ENCODE assay signal across 23 cellular contexts in genomic region chr14:94450722-94451090, GRCh38. TPM values are rescaled to one million over a fixed set of nuclear protein-coding genes. Genes with fewer than 3 reads are reported as not detected.
DNase-seq lines count a peak whose midpoint lies in the region; ATAC-seq and TF ChIP-seq lines count a peak whose summit lies in the region.
"Had no signal": no experiment of that assay in that cellular context is flagged by ENCODE, and none has a peak within 500 bp of the region (broad histone marks: within the 10 kb centered on the region; RNA-seq: fewer than 3 reads in every experiment).

No MANE protein-coding gene starts in this region.

- H3K4me3 ChIP-seq in iPS-20b (ENCODE audit: low read length) (peak overlapping the region; percentile 39), neuronal stem cell (ENCODE audit: low read length in 2 of 2) (no peak overlapping the region)
- H3K4me3 ChIP-seq: BLaER1 treated with 17β-estradiol and CSF1 and Interleukin-3, amounts not matched to agents 10 nM and 100 nM; GM12878 had no signal

- H2BK12ac ChIP-seq in H9 (ENCODE audit: insufficient read length, low read depth, low read length): no peak overlapping the region
- no peak overlapping the region for H2BK12ac ChIP-seq in neuronal stem cell (ENCODE audit: low read length)

- H3K27ac Mint-ChIP-seq in H9: peak overlapping the region in 2 of 3 experiments; percentile 6 to 34; a peak in 3 of 7 replicates
- peak overlapping the region; percentile 65 for H3K27ac Mint-ChIP-seq in WTC11
- no peak overlapping the region for H3K27ac Mint-ChIP-seq in activated CD4-positive, alpha-beta T cell treated with anti-CD3 and anti-CD28 coated beads, Interleukin-2, amount 10 ng/mL, durations not matched to agents 24 days and 14 days
- H3K27ac Mint-ChIP-seq: CD4-positive, alpha-beta memory T cell had no signal

- no peak overlapping the region for H3K27ac ChIP-seq in H9 (ENCODE audit: insufficient read length, low read depth, low read length)
- peak overlapping the region; percentile 55 for H3K27ac ChIP-seq in iPS-20b (ENCODE audit: low read length)
- no peak overlapping the region for H3K27ac ChIP-seq in neuronal stem cell (replicated peaks; ENCODE audit: low read length)
- H3K27ac ChIP-seq: BLaER1 treated with 17β-estradiol and CSF1 and Interleukin-3, amounts not matched to agents 10 nM and 100 nM had no signal

- no peak for TF ChIP-seq CTCF in H9 (conservative IDR thresholded peaks at IDR 0.05)
- TF ChIP-seq CTCF in WTC11 (IDR thresholded peaks at IDR 0.05): no peak

- intact Hi-C loops in activated CD4-positive, alpha-beta T cell treated with anti-CD3 and anti-CD28 coated beads, Interleukin-2, amount 10 ng/mL, durations not matched to agents 24 days and 14 days (cut with micrococcal nuclease): no loop called here

- H4K8ac ChIP-seq in H9 (replicated peaks; ENCODE audit: insufficient read length, low read depth, low read length) (no peak overlapping the region), neuronal stem cell (ENCODE audit: low read depth, low read length) (no peak overlapping the region)

- peak; percentile 22 for ATAC-seq in WTC11
- ATAC-seq: GM12878 had no signal

- H3K4me1 ChIP-seq in H9 (ENCODE audit: insufficient read depth, low read length) (peaks cover 12% of the 10 kb centered on the region; the same call in 1 of the 2 replicates), iPS-20b (ENCODE audit: insufficient read depth, low read length) (peaks cover 24% of the 10 kb centered on the region), neuronal stem cell (ENCODE audit: control insufficient read depth in 2 of 2, insufficient read depth in 1 of 2, low read depth in 1 of 2, low read length in 2 of 2) (peaks cover 0 to 8% of the 10 kb centered on the region in 2 donors)
- H3K4me1 ChIP-seq: BLaER1 treated with 17β-estradiol and CSF1 and Interleukin-3, amounts not matched to agents 10 nM and 100 nM had no signal

- no peak overlapping the region for H2AFZ ChIP-seq in H9 (ENCODE audit: low read length)
- no peak overlapping the region for H2AFZ ChIP-seq in neuronal stem cell (ENCODE audit: low read length)

- H3K4ac ChIP-seq in H9 (ENCODE audit: low read depth, low read length) (no peak overlapping the region), neuronal stem cell (ENCODE audit: low read length) (no peak overlapping the region)

- DNase-seq in H9 (no peak), WTC11 (ENCODE audit: low spot score) (no peak), neuronal stem cell (ENCODE audit: low spot score) (no peak), NCI-H345 (lab: John Stamatoyannopoulos, UW) (no peak), SK-N-DZ (ENCODE audit: low spot score) (no peak)
- no peak for DNase-seq in activated CD4-positive, alpha-beta T cell treated with anti-CD3 and anti-CD28 coated beads, Interleukin-2, amount 10 ng/mL, durations not matched to agents 24 days and 14 days
- DNase-seq: AML-193; CD4-positive, alpha-beta memory T cell; COR-L47; DMS53; IMR-90; KG1; MM.1S; NCI-H2029; Right ventricle myocardium superior; RPMI8226 had no signal

- H2BK15ac ChIP-seq in H9 (ENCODE audit: low read depth, low read length) (no peak overlapping the region), neuronal stem cell (ENCODE audit: low read length) (no peak overlapping the region)

- no peaks in the 10 kb centered on the region for H4K20me1 ChIP-seq in H9 (ENCODE audit: control insufficient read depth, insufficient read depth, insufficient read length)
- H4K20me1 ChIP-seq: BLaER1 treated with 17β-estradiol and CSF1 and Interleukin-3, amounts not matched to agents 10 nM and 100 nM had no signal

- no peaks in the 10 kb centered on the region for H3K27me3 ChIP-seq in H9 (ENCODE audit: insufficient read depth, low read length)
- no peaks in the 10 kb centered on the region for H3K27me3 ChIP-seq in iPS-20b (ENCODE audit: insufficient read depth, low read length)
- H3K27me3 ChIP-seq in neuronal stem cell (ENCODE audit: control insufficient read depth in 3 of 3, insufficient read depth in 3 of 3, low read depth in 1 of 3, low read length in 3 of 3): peaks cover 0 to 6% (median 0%) of the 10 kb centered on the region in 3 experiments
- H3K27me3 ChIP-seq: BLaER1 treated with 17β-estradiol and CSF1 and Interleukin-3, amounts not matched to agents 10 nM and 100 nM had no signal

- no peaks in the 10 kb centered on the region for H3K23me2 ChIP-seq in H9 (ENCODE audit: insufficient read length, low read depth, low read length, poor library complexity, severe bottlenecking)

- H4K5ac ChIP-seq in H9 (ENCODE audit: insufficient read length, low read depth, low read length): no peak overlapping the region

- H3K9me3 ChIP-seq in H9 (ENCODE audit: control insufficient read depth, low read depth, low read length) (no peaks in the 10 kb centered on the region), iPS-20b (ENCODE audit: insufficient read depth, low read depth, low read length) (no peaks in the 10 kb centered on the region), neuronal stem cell (replicated peaks in 1 of 2; ENCODE audit: control insufficient read depth in 2 of 2, insufficient read depth in 1 of 2, low read depth in 1 of 2, low read length in 2 of 2) (no peaks in the 10 kb centered on the region)

- H2BK120ac ChIP-seq in H9 (ENCODE audit: low read depth, low read length, poor library complexity, severe bottlenecking) (no peak overlapping the region), neuronal stem cell (ENCODE audit: low read depth, low read length) (no peak overlapping the region)

- H3K4me2 ChIP-seq in H9 (ENCODE audit: insufficient read depth, insufficient read length, low read length) (peak overlapping the region; percentile 48), neuronal stem cell (ENCODE audit: insufficient read depth, low read length, poor library complexity, severe bottlenecking) (no peak overlapping the region)
- H3K4me2 ChIP-seq: BLaER1 treated with 17β-estradiol and CSF1 and Interleukin-3, amounts not matched to agents 10 nM and 100 nM had no signal

- H3K23ac ChIP-seq in H9 (ENCODE audit: insufficient read length, low read depth, low read length) (no peak overlapping the region), neuronal stem cell (ENCODE audit: low read depth, low read length, poor library complexity) (no peak overlapping the region)

- H3K36me3 ChIP-seq in iPS-20b (ENCODE audit: insufficient read depth, low read depth, low read length): no peaks in the 10 kb centered on the region
- no peaks in the 10 kb centered on the region for H3K36me3 ChIP-seq in neuronal stem cell (replicated peaks in 1 of 2; ENCODE audit: control insufficient read depth in 2 of 2, insufficient read depth in 2 of 2, low read length in 2 of 2)
- H3K36me3 ChIP-seq: BLaER1 treated with 17β-estradiol and CSF1 and Interleukin-3, amounts not matched to agents 10 nM and 100 nM had no signal

- no peak overlapping the region for H3K14ac ChIP-seq in H9 (ENCODE audit: insufficient read depth, low read length)
- H3K14ac ChIP-seq in neuronal stem cell (ENCODE audit: low read length): no peak overlapping the region

- POLR2A ChIA-PET in WTC11 (lab: Charles Lee): no interaction called here

- H3K56ac ChIP-seq in H9 (ENCODE audit: insufficient read length, low read depth, low read length): no peak overlapping the region

- H3K9me3 Mint-ChIP-seq in H9 (peaks cover 10 to 20% of the 10 kb centered on the region in 2 experiments), WTC11 (peaks cover 27% of the 10 kb centered on the region)
- no peaks in the 10 kb centered on the region for H3K9me3 Mint-ChIP-seq in activated CD4-positive, alpha-beta T cell treated with anti-CD3 and anti-CD28 coated beads, Interleukin-2, amount 10 ng/mL, durations not matched to agents 24 days and 14 days

- H2AK5ac ChIP-seq in H9 (ENCODE audit: insufficient read length, low read length): no peak overlapping the region
- no peak overlapping the region for H2AK5ac ChIP-seq in neuronal stem cell (ENCODE audit: low read depth, low read length)

- H3T11ph ChIP-seq in H9 (ENCODE audit: low read length): no peak overlapping the region

- H3K36me3 Mint-ChIP-seq in H9 (ENCODE audit: insufficient read depth in 1 of 3, low read depth in 3 of 3) (peaks cover 0 to 16% (median 9%) of the 10 kb centered on the region in 3 experiments; a peak in 5 of 7 replicates), WTC11 (peaks cover 22% of the 10 kb centered on the region)
- no peaks in the 10 kb centered on the region for H3K36me3 Mint-ChIP-seq in activated CD4-positive, alpha-beta T cell treated with anti-CD3 and anti-CD28 coated beads, Interleukin-2, amount 10 ng/mL, durations not matched to agents 24 days and 14 days (ENCODE audit: low read depth)
- H3K36me3 Mint-ChIP-seq: CD4-positive, alpha-beta memory T cell had no signal

- H3K79me1 ChIP-seq in H9 (ENCODE audit: insufficient read depth, low read depth, low read length, poor library complexity, severe bottlenecking): no peaks in the 10 kb centered on the region
- no peaks in the 10 kb centered on the region for H3K79me1 ChIP-seq in neuronal stem cell (ENCODE audit: low read depth, low read length)

- H4K91ac ChIP-seq in H9 (ENCODE audit: insufficient read length, low read depth, low read length) (no peak overlapping the region), neuronal stem cell (ENCODE audit: low read depth, low read length, poor library complexity) (no peak overlapping the region)

- H2BK5ac ChIP-seq in H9 (ENCODE audit: insufficient read length, low read length) (no peak overlapping the region), neuronal stem cell (ENCODE audit: low read length) (no peak overlapping the region)

- CTCF ChIA-PET in WTC11 (lab: Charles Lee): interaction anchor here (0.7 to 4.3 kb wide), 4 partner anchors 17 to 144 kb away, joined by 4 to 33 read pairs (median 12); no protein-coding TSS in a partner anchor

- H3K4me3 Mint-ChIP-seq in H9 (peak overlapping the region; percentile 3 to 27; a peak in 3 of 5 replicates), WTC11 (peak overlapping the region; percentile 20)
- no peak overlapping the region for H3K4me3 Mint-ChIP-seq in activated CD4-positive, alpha-beta T cell treated with anti-CD3 and anti-CD28 coated beads, Interleukin-2, amount 10 ng/mL, durations not matched to agents 24 days and 14 days
- H3K4me3 Mint-ChIP-seq: CD4-positive, alpha-beta memory T cell had no signal

- no peaks in the 10 kb centered on the region for H3K79me2 ChIP-seq in H9 (ENCODE audit: insufficient read depth, low read length)

- H3K9ac ChIP-seq in H9 (ENCODE audit: extremely low read depth, insufficient read length, low read length) (no peak overlapping the region), iPS-20b (ENCODE audit: low read depth, low read length) (peak overlapping the region; percentile 31; the same call in 1 of the 2 replicates), neuronal stem cell (ENCODE audit: low read depth, low read length, poor library complexity) (no peak overlapping the region)
- H3K9ac ChIP-seq: BLaER1 treated with 17β-estradiol and CSF1 and Interleukin-3, amounts not matched to agents 10 nM and 100 nM had no signal

- WGBS in H9 (ENCODE audit: extremely low coverage, insufficient read length, low lambda C conversion rate): no CpG with 5 or more reads among the region's 3 CpGs
- no CpG with 5 or more reads among the region's 3 CpGs for WGBS in neuronal stem cell (ENCODE audit: extremely low coverage in 2 of 2, insufficient read length in 2 of 2, insufficient replicate concordance in 1 of 2), 2 donors

- H3K18ac ChIP-seq in H9 (ENCODE audit: insufficient read length, low read depth, low read length) (no peak overlapping the region), neuronal stem cell (ENCODE audit: low read length) (peak overlapping the region; percentile 27)

- peaks cover 38 to 41% of the 10 kb centered on the region in 2 experiments for H3K4me1 Mint-ChIP-seq in H9
- peaks cover 46% of the 10 kb centered on the region for H3K4me1 Mint-ChIP-seq in WTC11
- no peaks in the 10 kb centered on the region for H3K4me1 Mint-ChIP-seq in activated CD4-positive, alpha-beta T cell treated with anti-CD3 and anti-CD28 coated beads, Interleukin-2, amount 10 ng/mL, durations not matched to agents 24 days and 14 days

- H3K27me3 Mint-ChIP-seq in H9 (ENCODE audit: low read depth): peaks cover 14% of the 10 kb centered on the region
- peaks cover 7% of the 10 kb centered on the region for H3K27me3 Mint-ChIP-seq in WTC11 (ENCODE audit: low read depth)
- peaks cover 29% of the 10 kb centered on the region for H3K27me3 Mint-ChIP-seq in activated CD4-positive, alpha-beta T cell treated with anti-CD3 and anti-CD28 coated beads, Interleukin-2, amount 10 ng/mL, durations not matched to agents 24 days and 14 days

- H2BK20ac ChIP-seq in H9 (ENCODE audit: low read depth, low read length, poor library complexity, severe bottlenecking): no peak overlapping the region

RNA-seq across cellular contexts. Expression of gene SERPINA11, which starts 1.9 kb away (rescaled TPM):
- total RNA-seq in H9 (2021) (not detected in 2 replicates), WTC11 (2021) (0.34 to 0.53 TPM (median 0.46 TPM) in 3 replicates)
- not detected for polyA plus RNA-seq in neuronal stem cell (2013, experiment 1 of 2)
- not detected for polyA plus RNA-seq in neuronal stem cell (2013, experiment 2 of 2)
- total RNA-seq in activated CD4-positive, alpha-beta T cell treated with anti-CD3 and anti-CD28 coated beads, Interleukin-2, amount 10 ng/mL, durations not matched to agents 24 days and 14 days: not detected in 2 replicates
- polyA plus RNA-seq in SK-N-DZ (2014; cell fraction: cytosol; rRNA removed): not detected in 2 replicates
- not detected in 2 replicates for polyA plus RNA-seq in SK-N-DZ (2014; cell fraction: nucleus; rRNA removed)
- total RNA-seq: CD4-positive, alpha-beta memory T cell; GM12878; HT1080; IMR-90; NCI-H460; Right ventricle myocardium superior; SK-MEL-5 had no signal
- polyA plus RNA-seq: CD4-positive, alpha-beta memory T cell; IMR-90 had no signal

RNA-seq across cellular contexts. Expression of gene SERPINA9, which starts 25.3 kb away (rescaled TPM):
- not detected in 2 replicates for total RNA-seq in H9 (2021)
- total RNA-seq in WTC11 (2021): not detected in 3 replicates
- not detected for polyA plus RNA-seq in neuronal stem cell (2013, experiment 1 of 2)
- not detected for polyA plus RNA-seq in neuronal stem cell (2013, experiment 2 of 2)
- total RNA-seq in activated CD4-positive, alpha-beta T cell treated with anti-CD3 and anti-CD28 coated beads, Interleukin-2, amount 10 ng/mL, durations not matched to agents 24 days and 14 days: not detected in 2 replicates
- polyA plus RNA-seq in SK-N-DZ (2014; cell fraction: cytosol; rRNA removed): not detected in 2 replicates
- polyA plus RNA-seq in SK-N-DZ (2014; cell fraction: nucleus; rRNA removed): not detected in 2 replicates
- total RNA-seq: CD4-positive, alpha-beta memory T cell; GM12878; H7; HT1080; NCI-H460; Right ventricle myocardium superior; SK-MEL-5 had no signal
- polyA plus RNA-seq: CD4-positive, alpha-beta memory T cell had no signal

RNA-seq across cellular contexts. Expression of gene SERPINA12, which starts 58.6 kb away (rescaled TPM):
- total RNA-seq in H9 (2021) (not detected in 2 replicates), WTC11 (2021) (not detected in 3 replicates)
- polyA plus RNA-seq in neuronal stem cell (2013, experiment 1 of 2): not detected
- polyA plus RNA-seq in neuronal stem cell (2013, experiment 2 of 2): not detected
- not detected in 2 replicates for total RNA-seq in activated CD4-positive, alpha-beta T cell treated with anti-CD3 and anti-CD28 coated beads, Interleukin-2, amount 10 ng/mL, durations not matched to agents 24 days and 14 days
- not detected in 2 replicates for polyA plus RNA-seq in SK-N-DZ (2014; cell fraction: cytosol; rRNA removed)
- polyA plus RNA-seq in SK-N-DZ (2014; cell fraction: nucleus; rRNA removed): not detected in 2 replicates
- total RNA-seq: CD4-positive, alpha-beta memory T cell; GM12878; H7; HT1080; IMR-90; NCI-H460; Right ventricle myocardium superior; SK-MEL-5 had no signal
- polyA plus RNA-seq: CD4-positive, alpha-beta memory T cell; GM12878; IMR-90 had no signal
